20 cellular contexts compared by ENCODE assay signal in the genomic region with DNA sequence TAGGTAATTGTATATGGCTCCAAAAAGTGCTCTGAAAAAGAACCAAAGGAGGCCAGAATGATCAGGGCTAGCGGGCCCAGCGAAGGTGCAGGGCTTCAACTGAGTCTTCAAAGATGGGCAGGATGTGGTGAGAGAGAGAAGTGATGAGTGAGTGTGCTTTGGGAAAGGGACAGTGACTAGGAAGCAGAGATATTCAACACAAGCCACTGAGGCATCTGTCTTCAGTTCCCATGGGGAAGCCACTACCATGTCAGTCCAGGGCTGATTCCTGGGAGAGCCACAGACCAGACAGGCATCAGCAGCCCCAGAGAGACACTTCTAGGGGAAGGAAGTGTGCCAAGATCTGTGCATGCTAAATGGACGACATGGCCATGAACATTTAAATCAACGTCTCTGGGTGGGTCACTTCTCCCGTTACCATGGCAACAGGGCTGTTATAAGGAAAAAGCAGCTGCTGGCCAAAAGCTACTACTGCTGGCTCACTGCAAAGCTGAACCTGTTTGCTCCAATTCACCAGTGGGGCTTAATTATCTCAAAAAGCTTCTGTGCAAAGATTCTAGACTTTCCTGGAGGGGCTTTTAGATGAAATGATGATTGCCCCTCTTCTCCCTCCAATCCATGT. TPM values are rescaled to one million over a fixed set of nuclear protein-coding genes. Genes with fewer than 3 reads are reported as not detected.
DNase-seq lines count a peak whose midpoint lies in the region; ATAC-seq and TF ChIP-seq lines count a peak whose summit lies in the region.
"Had no signal": no experiment of that assay in that cellular context is flagged by ENCODE, and none has a peak within 500 bp of the region (broad histone marks: within the 10 kb centered on the region; RNA-seq: fewer than 3 reads in every experiment).

No MANE protein-coding gene starts in this region.

- TF ChIP-seq CTCF in PC-3 (conservative IDR thresholded peaks at IDR 0.05; ENCODE audit: low read depth, low read length): no peak
- no peak for TF ChIP-seq CTCF in fibroblast of the aortic adventitia (IDR thresholded peaks at IDR 0.05; ENCODE audit: insufficient read depth, low read length)

- H3K27me3 ChIP-seq in PC-3 (ENCODE audit: low read length): no peaks in the 10 kb centered on the region
- H3K27me3 ChIP-seq: brain microvascular endothelial cell had no signal

- H3F3A ChIP-seq in PC-3 (ENCODE audit: low read length, unreplicated experiment): peaks cover 5% of the 10 kb centered on the region

- H3K9ac ChIP-seq in PC-3 (ENCODE audit: low read length): no peak overlapping the region

- no peaks in the 10 kb centered on the region for H3K9me2 ChIP-seq in PC-3 (replicated peaks; ENCODE audit: low read length)

- H3K4me2 ChIP-seq in PC-3 (ENCODE audit: low read length): peak overlapping the region; percentile 50

- CTCF ChIA-PET in PC-3 (lab: Charles Lee): no interaction called here

- H2AFZ ChIP-seq in PC-3 (ENCODE audit: low read length): no peak overlapping the region

- peak overlapping the region; percentile 85 for H3K27ac ChIP-seq in PC-3 (ENCODE audit: low read length)
- H3K27ac ChIP-seq: brain microvascular endothelial cell, epithelial cell of prostate, skin epidermis had no signal

- no peak overlapping the region for H3K4me3 ChIP-seq in PC-3 (ENCODE audit: low read length)
- no peak overlapping the region for H3K4me3 ChIP-seq in fibroblast of the aortic adventitia (ENCODE audit: low read depth, low read length)
- H3K4me3 ChIP-seq: lung, skin epidermis had no signal

- peak; percentile 49 for DNase-seq in NCI-H748 (lab: John Stamatoyannopoulos, UW; ENCODE audit: unreplicated experiment)
- no peak for DNase-seq in NCI-H748 treated with DMSO at 0.1 percent for 48 hours (lab: John Stamatoyannopoulos, UW)
- DNase-seq in EH (ENCODE audit: low read depth): peak; percentile 62
- no peak for DNase-seq in PC-3
- peak; percentile 37 for DNase-seq in fibroblast of the aortic adventitia (ENCODE audit: low read depth)
- no peak for DNase-seq in NCI-H1694 treated with DMSO at 0.1 percent for 48 hours (lab: John Stamatoyannopoulos, UW)
- DNase-seq in UCSD-AML1 (lab: John Stamatoyannopoulos, UW; ENCODE audit: unreplicated experiment): no peak
- DNase-seq: activated CD4-positive, alpha-beta T cell treated with anti-CD3 and anti-CD28 coated beads for 1 hour; brain microvascular endothelial cell; CD4-positive, alpha-beta memory T cell; HFFc6; immature natural killer cell; natural killer cell; NCI-H2171 treated with DMSO at 0.1 percent for 48 hours; SIG-M5; stimulated activated CD4-positive, alpha-beta T cell treated with anti-CD3 and anti-CD28 coated beads, Interleukin-4, amount 100 ng/mL, for 1 hour had no signal

- no peaks in the 10 kb centered on the region for H3K9me3 ChIP-seq in PC-3 (ENCODE audit: low read length)

- H3K36me3 ChIP-seq in PC-3 (ENCODE audit: low read depth, low read length): no peaks in the 10 kb centered on the region
- H3K36me3 ChIP-seq: brain microvascular endothelial cell had no signal

- no TSS peak for BruUV-seq in PC-3 (replicated peaks; lab: Mats Ljungman, UMichigan)

- H3K4me1 ChIP-seq in PC-3 (ENCODE audit: insufficient read depth, low read length): peaks cover 53% of the 10 kb centered on the region

- H4K20me1 ChIP-seq in PC-3 (ENCODE audit: low read length): no peaks in the 10 kb centered on the region

- no peaks in the 10 kb centered on the region for H3K79me2 ChIP-seq in PC-3 (ENCODE audit: low read length)

- ATAC-seq in PC-3 (no peak), HG03469 (IDR thresholded peaks at IDR 0.05; ENCODE audit: unreplicated experiment) (no peak)
- ATAC-seq: natural killer cell had no signal

- intact Hi-C loops in PC-3 (cut with micrococcal nuclease): no loop called here

- POLR2A ChIA-PET in PC-3 (lab: Charles Lee; ENCODE audit: unreplicated experiment): no interaction called here

RNA-seq across cellular contexts. Expression of a gene that starts 28.5 kb away (rescaled TPM):
- 2.0 and 3.7 TPM in 2 replicates for total RNA-seq in PC-3 (2014; rRNA removed)
- 1.9 and 4.4 TPM in 2 replicates for total RNA-seq in fibroblast of the aortic adventitia (ENCODE audit: low replicate concordance)
- total RNA-seq: CD4-positive, alpha-beta memory T cell; natural killer cell had no signal

Comparison
In these comparisons a context has a peak if more than half of its experiments do, and no peak if none do; other contexts are left out.
1. DNase-seq: peak in NCI-H748 (single experiment), EH (single experiment) and fibroblast of the aortic adventitia (single experiment); none in NCI-H748 treated with DMSO at 0.1 percent for 48 hours (single experiment), PC-3 (single experiment), NCI-H1694 treated with DMSO at 0.1 percent for 48 hours (single experiment) and UCSD-AML1 (single experiment).